ENCODE assay signal across 1 cellular context in genomic region chr18:27667064-27667463, GRCh38.
TF ChIP-seq lines count a peak whose summit lies in the region.

No MANE protein-coding gene starts in this region.

TF ChIP-seq in K562, 482 proteins besides CTCF, POLR2A, EP300 and RAD21 (continued from another document):
- TF ChIP-seq THRB (CRISPR knock-in tag; conservative IDR thresholded peaks at IDR 0.05) (no peak), NKRF (IDR thresholded peaks at IDR 0.05; ENCODE audit: borderline replicate concordance) (no peak), ZNF583 (CRISPR knock-in tag; IDR thresholded peaks at IDR 0.05) (no peak)
